10 cellular contexts compared by ENCODE assay signal in genomic region chr20:44745122-44745521, GRCh38. TPM values are rescaled to one million over a fixed set of nuclear protein-coding genes. Genes with fewer than 3 reads are reported as not detected.
DNase-seq lines count a peak whose midpoint lies in the region; ATAC-seq and TF ChIP-seq lines count a peak whose summit lies in the region.
"Had no signal": no experiment of that assay in that cellular context is flagged by ENCODE, and none has a peak within 500 bp of the region (broad histone marks: within the 10 kb centered on the region; RNA-seq: fewer than 3 reads in every experiment).

No MANE protein-coding gene starts in this region.

- peak overlapping the region; percentile 67 to 75 (median 74) for H3K4me3 ChIP-seq in esophagus muscularis mucosa

- H3K9me3 Mint-ChIP-seq in Calu3 (ENCODE audit: low read depth, unreplicated experiment) (no peaks in the 10 kb centered on the region), progenitor cell of endocrine pancreas (ENCODE audit: low read depth) (no peaks in the 10 kb centered on the region)

- H3K4me1 Mint-ChIP-seq in Calu3 (ENCODE audit: low read depth, unreplicated experiment) = peaks cover 27% of the 10 kb centered on the region
- H3K4me1 Mint-ChIP-seq in T-helper 17 cell = peaks cover 16% of the 10 kb centered on the region
- H3K4me1 Mint-ChIP-seq in progenitor cell of endocrine pancreas (ENCODE audit: low read depth) = peaks cover 11% of the 10 kb centered on the region

- TF ChIP-seq CTCF in Calu3 (IDR thresholded peaks at IDR 0.05; ENCODE audit: unreplicated experiment) (no peak), esophagus muscularis mucosa (IDR thresholded peaks at IDR 0.05) (no peak), progenitor cell of endocrine pancreas (IDR thresholded peaks at IDR 0.05; ENCODE audit: unreplicated experiment) (no peak)

- CTCF ChIA-PET in Calu3 (lab: Charles Lee) = interaction anchor here (0.6 to 0.7 kb wide), 2 partner anchors 14 to 90 kb away, joined by 5 to 17 read pairs; no protein-coding TSS in a partner anchor

- H3K27me3 ChIP-seq in esophagus muscularis mucosa = peaks cover 0 to 14% (median 4%) of the 10 kb centered on the region in 4 donors

- H3K4me3 Mint-ChIP-seq in Calu3 (ENCODE audit: low read depth, unreplicated experiment) (peak overlapping the region; percentile 47), T-helper 17 cell (peak overlapping the region; percentile 81), progenitor cell of endocrine pancreas (ENCODE audit: low read depth) (peak overlapping the region; percentile 8)

- H3K27me3 Mint-ChIP-seq in Calu3 (ENCODE audit: unreplicated experiment) (peaks cover 49% of the 10 kb centered on the region), T-helper 17 cell (peaks cover 52% of the 10 kb centered on the region), progenitor cell of endocrine pancreas (peaks cover 70% of the 10 kb centered on the region)

- no peak for TF ChIP-seq EP300 in esophagus muscularis mucosa (IDR thresholded peaks at IDR 0.05)

- H3K36me3 ChIP-seq in esophagus muscularis mucosa = peaks cover 0 to 3% (median 0%) of the 10 kb centered on the region in 4 donors

- BruUV-seq in Calu3 (replicated peaks; lab: Mats Ljungman, UMichigan) = no TSS peak

- H3K27ac Mint-ChIP-seq in Calu3 (ENCODE audit: unreplicated experiment) (peak overlapping the region; percentile 52), T-helper 17 cell (peak overlapping the region; percentile 34), progenitor cell of endocrine pancreas (no peak overlapping the region)

- H3K27ac ChIP-seq in esophagus muscularis mucosa (replicated peaks in 1 of 4) = peak overlapping the region; percentile 67 to 79 (median 72)

- H3K9me3 ChIP-seq in T-helper 17 cell (ENCODE audit: control insufficient read depth, low read length, poor library complexity, severe bottlenecking) = no peaks in the 10 kb centered on the region
- no peaks in the 10 kb centered on the region for H3K9me3 ChIP-seq in esophagus muscularis mucosa

- 56% methylated on average over 4 of the region's 4 CpGs for WGBS in esophagus muscularis mucosa

- no peak for DNase-seq in Calu3
- DNase-seq in T-helper 17 cell = no peak
- DNase-seq in esophagus muscularis mucosa (ENCODE audit: extremely low spot score) = no peak
- DNase-seq in progenitor cell of endocrine pancreas (ENCODE audit: low spot score, unreplicated experiment) = no peak
- DNase-seq in occipital lobe (lab: John Stamatoyannopoulos, UW) = no peak
- no peak for DNase-seq in hypothalamus (lab: John Stamatoyannopoulos, UW)
- DNase-seq: NCI-H2171 treated with DMSO at 0.1 percent for 48 hours had no signal

- TF ChIP-seq POLR2A in esophagus muscularis mucosa (IDR thresholded peaks at IDR 0.05; ENCODE audit: low read depth) = no peak

- H3K4me1 ChIP-seq in esophagus muscularis mucosa = peaks cover 27 to 62% (median 56%) of the 10 kb centered on the region in 4 donors

- ATAC-seq in T-helper 17 cell (no peak), GM21390 (IDR thresholded peaks at IDR 0.05; ENCODE audit: unreplicated experiment) (no peak)

- intact Hi-C loops in Calu3 (cut with micrococcal nuclease; ENCODE audit: unreplicated experiment) = loop anchor here (5.0 kb wide), 1 partner anchor 142 kb away; the partner anchor contains the start of gene YWHAB
- intact Hi-C loops in esophagus muscularis mucosa (cut with DNase I) = loop anchor here (10.0 kb wide), 1 partner anchor 220 kb away; the partner anchor contains the start of genes STK4 and TOMM34

- H3K36me3 Mint-ChIP-seq in Calu3 (ENCODE audit: insufficient read depth, unreplicated experiment) (peaks cover 15% of the 10 kb centered on the region), T-helper 17 cell (ENCODE audit: low read depth) (peaks cover 2% of the 10 kb centered on the region), progenitor cell of endocrine pancreas (ENCODE audit: insufficient read depth) (no peaks in the 10 kb centered on the region)

RNA-seq across cellular contexts. Expression of gene KCNK15, which starts 0.5 kb away (rescaled TPM):
- total RNA-seq in Calu3 (2022) (1.5 and 4.8 TPM in 2 replicates), T-helper 17 cell (not detected), esophagus muscularis mucosa (1 to 10 TPM; 3.6 to 5.6 (median 5.0) TPM), progenitor cell of endocrine pancreas (0.22 and 0.27 TPM in 2 replicates), occipital lobe (not detected)
- total RNA-seq: OCI-LY7 had no signal

RNA-seq across cellular contexts. Expression of gene CCN5, which starts 30.0 kb away (rescaled TPM):
- 0.94 and 1.9 TPM in 2 replicates for total RNA-seq in Calu3 (2022)
- not detected for total RNA-seq in T-helper 17 cell
- total RNA-seq in esophagus muscularis mucosa = 100 to 1,000 TPM; 350 to 833 (median 456) TPM
- not detected in 2 replicates for total RNA-seq in progenitor cell of endocrine pancreas
- total RNA-seq in occipital lobe = not detected
- total RNA-seq: OCI-LY7; T-helper 1 cell treated with Interleukin-12 subunit alpha and Interleukin-12 subunit beta and Interleukin-4 antibody, amounts not matched to agents 30 ng/mL and 1 ng/mL, for 36 hours had no signal

Comparison
In these comparisons a context has a peak if more than half of its experiments do, and no peak if none do; other contexts are left out.
1. H3K4me3 Mint-ChIP-seq: peak in every context shown above with its lines; median percentile 81 in T-helper 17 cell; 47 in Calu3; 8 in progenitor cell of endocrine pancreas.
2. RNA of gene CCN5, which starts 30.0 kb away (total RNA-seq): 350 to 833 TPM in esophagus muscularis mucosa; 0.94 to 1.9 TPM in Calu3, not detected in progenitor cell of endocrine pancreas, not detected in T-helper 17 cell and not detected in occipital lobe (single experiment); every median in the first group is over 100 times any median in the second.